ENCODE assay signal across 9 cellular contexts in the genomic region with DNA sequence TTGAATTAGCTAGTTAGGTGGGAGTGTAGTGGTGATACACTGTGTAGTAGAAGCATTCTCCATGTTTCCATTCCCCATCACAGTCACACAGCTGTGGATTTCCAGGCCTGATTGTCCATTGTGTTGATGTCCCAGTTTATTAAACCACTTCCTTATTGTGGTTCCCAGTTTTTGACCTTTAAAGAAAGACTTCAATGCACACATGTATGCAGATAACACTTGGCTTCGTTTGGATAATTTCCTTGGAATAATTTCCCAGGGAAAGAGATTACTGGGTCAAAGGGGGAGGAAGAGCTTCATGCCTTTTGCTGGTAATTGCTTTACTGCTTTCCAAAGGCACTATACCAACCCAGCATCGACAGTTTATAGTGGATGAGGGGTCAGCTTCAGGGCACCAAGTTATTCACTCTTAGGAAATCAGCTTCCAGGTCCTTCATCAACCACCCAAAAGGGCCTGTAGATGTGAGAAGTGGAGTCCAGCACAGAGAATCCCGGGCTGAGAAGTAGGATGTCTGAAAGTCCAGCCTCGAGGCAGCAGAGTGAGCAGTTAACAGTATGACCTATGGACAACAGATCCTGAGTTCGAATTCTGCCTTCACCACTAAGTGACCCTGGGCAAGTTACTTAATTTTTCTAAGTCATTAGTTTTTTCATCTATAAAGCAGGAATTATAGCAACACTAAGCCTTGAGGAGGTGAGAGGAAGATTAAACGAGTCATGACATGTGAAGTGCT. TPM values are rescaled to one million over a fixed set of nuclear protein-coding genes. Genes with fewer than 3 reads are reported as not detected.
A peak's percentile ranks its signal among the peaks of the same experiment; 100 is the strongest.
DNase-seq lines count a peak whose midpoint lies in the region; ATAC-seq and FAIRE-seq lines count a peak whose summit lies in the region.
"Had no signal": no experiment of that assay in that cellular context is flagged by ENCODE, and none has a peak within 500 bp of the region (broad histone marks: within the 10 kb centered on the region; RNA-seq: fewer than 3 reads in every experiment).

No MANE protein-coding gene starts in this region.

- H3K27ac Mint-ChIP-seq in activated naive CD4-positive, alpha-beta T cell treated with anti-CD3 and anti-CD28 coated beads, Interleukin-2, amount 50 U/mL, for 72 hours = peak overlapping the region; percentile 68 to 92

- no peak for ATAC-seq in activated naive CD4-positive, alpha-beta T cell treated with anti-CD3 and anti-CD28 coated beads, Interleukin-2, amount 50 U/mL, for 72 hours
- peak; percentile 36 to 59 for ATAC-seq in right cardiac atrium
- ATAC-seq in GM21619 (IDR thresholded peaks at IDR 0.05; ENCODE audit: unreplicated experiment) = no peak

- intact Hi-C loops in right cardiac atrium (cut with DNase I) = loop anchor here (2.0 to 10.0 kb wide), 12 partner anchors 48 to 228 kb away; a partner anchor contains a TSS

- DNase-seq in HTR-8/SVneo (ENCODE audit: insufficient read length, low spot score) = no peak
- peak in 1 of 2 donors; percentile 40 for DNase-seq in activated naive CD4-positive, alpha-beta T cell treated with anti-CD3 and anti-CD28 coated beads, Interleukin-2, amount 50 U/mL, for 72 hours (ENCODE audit: low spot score in 2 of 2)
- no peak for DNase-seq in right cardiac atrium
- peak; percentile 25 for DNase-seq in stimulated activated CD8-positive, alpha-beta memory T cell treated with anti-CD3 and anti-CD28 coated beads, Interleukin-4, amount 100 ng/mL, for 48 hours
- no peak for DNase-seq in germinal center (ENCODE audit: low spot score)
- DNase-seq in cerebellum (ENCODE audit: low spot score) = no peak
- DNase-seq in effector memory CD4-positive, alpha-beta T cell = no peak

- no peaks in the 10 kb centered on the region for H3K36me3 ChIP-seq in effector memory CD4-positive, alpha-beta T cell (ENCODE audit: control insufficient read depth, insufficient read depth, low read length)

- H3K27ac ChIP-seq in right cardiac atrium (ENCODE audit: low read length) = peak overlapping the region; percentile 66
- H3K27ac ChIP-seq in effector memory CD4-positive, alpha-beta T cell (ENCODE audit: insufficient read depth, low read length, poor library complexity, severe bottlenecking) = no peak overlapping the region

- 37% methylated on average over 6 of the region's 6 CpGs for WGBS in right cardiac atrium

- peaks cover 0 to 4% of the 10 kb centered on the region in 2 donors for H3K9me3 Mint-ChIP-seq in activated naive CD4-positive, alpha-beta T cell treated with anti-CD3 and anti-CD28 coated beads, Interleukin-2, amount 50 U/mL, for 72 hours

- H3K4me3 ChIP-seq in right cardiac atrium (ENCODE audit: low read length) = no peak overlapping the region
- H3K4me3 ChIP-seq in effector memory CD4-positive, alpha-beta T cell (ENCODE audit: insufficient read depth, low read depth, low read length, poor library complexity, severe bottlenecking) = no peak overlapping the region

- FAIRE-seq in HTR-8/SVneo (lab: Jason Lieb, UNC) = peak; percentile 54

- H3K9me3 ChIP-seq in right cardiac atrium (ENCODE audit: control insufficient read depth, low read length) = no peaks in the 10 kb centered on the region
- H3K9me3 ChIP-seq in effector memory CD4-positive, alpha-beta T cell (ENCODE audit: control insufficient read depth, low read length) = no peaks in the 10 kb centered on the region

- peaks cover 14% of the 10 kb centered on the region for H3K4me1 ChIP-seq in right cardiac atrium (ENCODE audit: control insufficient read depth, insufficient read depth, low read length)
- H3K4me1 ChIP-seq in effector memory CD4-positive, alpha-beta T cell (ENCODE audit: control insufficient read depth, insufficient read depth, low read length, poor library complexity, severe bottlenecking) = peaks cover 45% of the 10 kb centered on the region

- peaks cover 0 to 19% of the 10 kb centered on the region in 2 donors for H3K36me3 Mint-ChIP-seq in activated naive CD4-positive, alpha-beta T cell treated with anti-CD3 and anti-CD28 coated beads, Interleukin-2, amount 50 U/mL, for 72 hours

- H3K27me3 ChIP-seq in right cardiac atrium (ENCODE audit: control insufficient read depth, insufficient read depth) = no peaks in the 10 kb centered on the region
- H3K27me3 ChIP-seq in effector memory CD4-positive, alpha-beta T cell (replicated peaks; ENCODE audit: control insufficient read depth, insufficient read depth, low read length, poor library complexity, severe bottlenecking) = no peaks in the 10 kb centered on the region

RNA-seq across cellular contexts. Expression of a gene that starts 31.3 kb away (rescaled TPM):
- 10 to 100 TPM in 1 of 2 donors, 1 to 10 TPM in 1; 1.7 to 11.6 TPM for total RNA-seq in activated naive CD4-positive, alpha-beta T cell treated with anti-CD3 and anti-CD28 coated beads, Interleukin-2, amount 50 U/mL, for 72 hours
- total RNA-seq in right cardiac atrium = under 1 TPM in 1 of 4 donors, not detected in 3; 0.14 TPM
- not detected for polyA plus RNA-seq in right cardiac atrium
- not detected for total RNA-seq in cerebellum

RNA-seq across cellular contexts. Expression of a gene that starts 32.6 kb away (rescaled TPM):
- 100 to 1,000 TPM; 287 to 301 TPM for total RNA-seq in activated naive CD4-positive, alpha-beta T cell treated with anti-CD3 and anti-CD28 coated beads, Interleukin-2, amount 50 U/mL, for 72 hours
- total RNA-seq in right cardiac atrium (under 1 TPM in 2 of 4 donors, not detected in 2; 0.19 to 0.20 TPM), cerebellum (not detected)
- 0.11 TPM for polyA plus RNA-seq in right cardiac atrium
- total RNA-seq: NCI-H460 had no signal

Comparison
In these comparisons a context has a peak if more than half of its experiments do, and no peak if none do; other contexts are left out.
1. ATAC-seq: peak in right cardiac atrium (2 of 2); none in activated naive CD4-positive, alpha-beta T cell treated with anti-CD3 and anti-CD28 coated beads, Interleukin-2, amount 50 U/mL, for 72 hours (0 of 2) and GM21619 (single experiment).
2. RNA of a gene that starts 32.6 kb away (total RNA-seq): 287 to 301 TPM in activated naive CD4-positive, alpha-beta T cell treated with anti-CD3 and anti-CD28 coated beads, Interleukin-2, amount 50 U/mL, for 72 hours; 0.19 to 0.20 TPM in right cardiac atrium and not detected in cerebellum (single experiment); every median in the first group is over 100 times any median in the second.